2 cellular contexts compared by ENCODE assay signal in genomic region chr5:56481147-56481997, GRCh38.
TF ChIP-seq lines count a peak whose summit lies in the region.

No MANE protein-coding gene starts in this region.

TF ChIP-seq in IMR-90, 13 proteins besides CTCF, POLR2A, EP300 and RAD21:
- no peak for TF ChIP-seq FOS (IDR thresholded peaks at IDR 0.05; ENCODE audit: low read depth, low read length)
- no peak for TF ChIP-seq RFX5 (IDR thresholded peaks at IDR 0.05; ENCODE audit: low read depth, low read length)
- TF ChIP-seq SMC3 (IDR thresholded peaks at IDR 0.05; ENCODE audit: low read depth, low read length): no peak
- TF ChIP-seq MXI1 (IDR thresholded peaks at IDR 0.05; ENCODE audit: borderline replicate concordance, low read depth, low read length): no peak
- TF ChIP-seq MAFK (IDR thresholded peaks at IDR 0.05; ENCODE audit: low read depth, low read length): no peak
- TF ChIP-seq MAZ (IDR thresholded peaks at IDR 0.05; ENCODE audit: borderline replicate concordance, low read depth, low read length): no peak
- TF ChIP-seq CHD1 (IDR thresholded peaks at IDR 0.05; ENCODE audit: low read depth, low read length): no peak

TF ChIP-seq in endothelial cell of umbilical vein, 7 proteins besides CTCF, POLR2A, EP300 and RAD21:
- TF ChIP-seq GATA2 (IDR thresholded peaks at IDR 0.05; ENCODE audit: insufficient read depth, insufficient read length, low read depth, low read length) (no peak), MYC (IDR thresholded peaks at IDR 0.05; ENCODE audit: low read depth, low read length) (no peak), JUN (IDR thresholded peaks at IDR 0.05; ENCODE audit: borderline replicate concordance, insufficient read depth, insufficient read length, low read depth) (no peak), FOS (IDR thresholded peaks at IDR 0.05; ENCODE audit: borderline replicate concordance, insufficient read depth, low read length) (no peak), EZH2 (IDR thresholded peaks at IDR 0.05; ENCODE audit: borderline replicate concordance, low read depth, low read length, severe bottlenecking) (no peak), MAX (IDR thresholded peaks at IDR 0.05; ENCODE audit: insufficient read depth, insufficient read length) (no peak), POLR2AphosphoS5 (IDR thresholded peaks at IDR 0.05; ENCODE audit: insufficient read depth, low read depth, low read length) (no peak)
